In genomic region chr18:26088482-26088881, GRCh38 we compare ENCODE assay signal across 8 cellular contexts. TPM values are rescaled to one million over a fixed set of nuclear protein-coding genes. Genes with fewer than 3 reads are reported as not detected.
DNase-seq lines count a peak whose midpoint lies in the region; ATAC-seq and TF ChIP-seq lines count a peak whose summit lies in the region.

No MANE protein-coding gene starts in this region.

- 0 out of 2 replicates have a peak overlapping the region, but pooled peaks have one; percentile 2 for H3K9ac ChIP-seq in OCI-LY3 (ENCODE audit: low read length)

- DNase-seq in GM06990 (ENCODE audit: extremely low read depth, insufficient read length) (no peak), pons (ENCODE audit: low spot score) (peak; percentile 39), DMS53 treated with DMSO at 0.1 percent for 48 hours (lab: John Stamatoyannopoulos, UW; ENCODE audit: unreplicated experiment) (no peak), left lobe of liver (ENCODE audit: low spot score) (no peak), LoVo (ENCODE audit: low spot score) (no peak)
- no peak for DNase-seq in effector memory CD4-positive, alpha-beta T cell

- peaks cover 31% of the 10 kb centered on the region for H3K4me1 ChIP-seq in OCI-LY3 (ENCODE audit: low read length)
- H3K4me1 ChIP-seq in effector memory CD4-positive, alpha-beta T cell (ENCODE audit: control insufficient read depth, insufficient read depth, low read length, poor library complexity, severe bottlenecking) = peaks cover 6% of the 10 kb centered on the region

- H3K4me2 ChIP-seq in OCI-LY3 (ENCODE audit: low read length) = peak overlapping the region; percentile 98

- peaks cover 61% of the 10 kb centered on the region for H3K79me2 ChIP-seq in OCI-LY3 (ENCODE audit: low read length)

- TF ChIP-seq CTCF in GM06990 (IDR thresholded peaks at IDR 0.05; ENCODE audit: insufficient read depth, low read length, poor library complexity, severe bottlenecking) (no peak), OCI-LY3 (IDR thresholded peaks at IDR 0.05; ENCODE audit: low read depth, low read length) (no peak)

- H4K20me1 ChIP-seq in OCI-LY3 (ENCODE audit: insufficient read depth, low read length) = peaks cover 47% of the 10 kb centered on the region

- H3K27me3 ChIP-seq in GM06990 (replicated peaks; ENCODE audit: control insufficient read depth, insufficient read depth, low read length) = no peaks in the 10 kb centered on the region
- H3K27me3 ChIP-seq in OCI-LY3 (ENCODE audit: low read depth, low read length) = no peaks in the 10 kb centered on the region
- H3K27me3 ChIP-seq in effector memory CD4-positive, alpha-beta T cell (replicated peaks; ENCODE audit: control insufficient read depth, insufficient read depth, low read length, poor library complexity, severe bottlenecking) = no peaks in the 10 kb centered on the region

- ATAC-seq in HG03039 (IDR thresholded peaks at IDR 0.05; ENCODE audit: unreplicated experiment) (no peak), left lobe of liver (no peak)

- no peak overlapping the region for H2AFZ ChIP-seq in OCI-LY3 (ENCODE audit: low read depth, low read length)

- H3K4me3 ChIP-seq in GM06990 (replicated peaks; ENCODE audit: low read depth, low read length) (peak overlapping the region; percentile 90), OCI-LY3 (ENCODE audit: low read length) (peak overlapping the region; percentile 97)
- H3K4me3 ChIP-seq in effector memory CD4-positive, alpha-beta T cell (ENCODE audit: insufficient read depth, low read depth, low read length, poor library complexity, severe bottlenecking) = peak overlapping the region; percentile 75

- no peak overlapping the region for H3K27ac ChIP-seq in OCI-LY3 (ENCODE audit: low read length)
- no peak overlapping the region for H3K27ac ChIP-seq in effector memory CD4-positive, alpha-beta T cell (ENCODE audit: insufficient read depth, low read length, poor library complexity, severe bottlenecking)

- peaks cover 1% of the 10 kb centered on the region for H3K36me3 ChIP-seq in GM06990 (ENCODE audit: control insufficient read depth, insufficient read depth, low read length)
- H3K36me3 ChIP-seq in OCI-LY3 (replicated peaks; ENCODE audit: low read depth, low read length) = peaks cover 32% of the 10 kb centered on the region
- peaks cover 16% of the 10 kb centered on the region for H3K36me3 ChIP-seq in effector memory CD4-positive, alpha-beta T cell (ENCODE audit: control insufficient read depth, insufficient read depth, low read length)

- no peaks in the 10 kb centered on the region for H3K9me3 ChIP-seq in OCI-LY3 (ENCODE audit: insufficient read depth, low read length)
- H3K9me3 ChIP-seq in effector memory CD4-positive, alpha-beta T cell (ENCODE audit: control insufficient read depth, low read length) = no peaks in the 10 kb centered on the region

RNA-seq across cellular contexts. Expression of gene SS18, which starts 1.9 kb away (rescaled TPM):
- 27.4 TPM for total RNA-seq in left lobe of liver

RNA-seq across cellular contexts. Expression of gene PSMA8, which starts 45.2 kb away (rescaled TPM):
- not detected for total RNA-seq in left lobe of liver
